ENCODE assay signal across 20 cellular contexts in genomic region chr3:175111036-175111435, GRCh38.
DNase-seq lines count a peak whose midpoint lies in the region; ATAC-seq and TF ChIP-seq lines count a peak whose summit lies in the region.
"Had no signal": no experiment of that assay in that cellular context is flagged by ENCODE, and none has a peak within 500 bp of the region (broad histone marks: within the 10 kb centered on the region; RNA-seq: fewer than 3 reads in every experiment).

No MANE protein-coding gene starts in this region.

- H3K27me3 Mint-ChIP-seq in activated CD4-positive, alpha-beta T cell treated with anti-CD3 and anti-CD28 coated beads for 36 hours, result no peaks in the 10 kb centered on the region
- H3K27me3 Mint-ChIP-seq in mesothelial cell of epicardium (ENCODE audit: low read depth), result no peaks in the 10 kb centered on the region
- no peaks in the 10 kb centered on the region for H3K27me3 Mint-ChIP-seq in activated CD4-positive, alpha-beta T cell treated with anti-CD3 and anti-CD28 coated beads, Interleukin-2, amount 10 ng/mL, durations not matched to agents 24 days and 14 days

- ATAC-seq in activated CD4-positive, alpha-beta T cell treated with anti-CD3 and anti-CD28 coated beads for 36 hours, result no peak
- ATAC-seq in HG03196 (IDR thresholded peaks at IDR 0.05; ENCODE audit: unreplicated experiment), result no peak
- ATAC-seq: right cardiac atrium had no signal

- no peaks in the 10 kb centered on the region for H3K9me3 Mint-ChIP-seq in activated CD4-positive, alpha-beta T cell treated with anti-CD3 and anti-CD28 coated beads for 36 hours (ENCODE audit: low read depth)
- no peaks in the 10 kb centered on the region for H3K9me3 Mint-ChIP-seq in mesothelial cell of epicardium
- H3K9me3 Mint-ChIP-seq in activated CD4-positive, alpha-beta T cell treated with anti-CD3 and anti-CD28 coated beads, Interleukin-2, amount 10 ng/mL, durations not matched to agents 24 days and 14 days, result no peaks in the 10 kb centered on the region

- H3K4me3 ChIP-seq in fibroblast of lung (replicated peaks in 1 of 4; ENCODE audit: control extremely low read depth in 1 of 4, insufficient read depth in 1 of 4, low read depth in 3 of 4, low read length in 4 of 4), result no peak overlapping the region
- H3K4me3 ChIP-seq: esophagus muscularis mucosa, Peyer's patch, SJSA1 had no signal

- H3K27ac Mint-ChIP-seq in activated CD4-positive, alpha-beta T cell treated with anti-CD3 and anti-CD28 coated beads for 36 hours, result no peak overlapping the region
- H3K27ac Mint-ChIP-seq in mesothelial cell of epicardium, result no peak overlapping the region
- H3K27ac Mint-ChIP-seq in activated CD4-positive, alpha-beta T cell treated with anti-CD3 and anti-CD28 coated beads, Interleukin-2, amount 10 ng/mL, durations not matched to agents 24 days and 14 days, result no peak overlapping the region
- H3K27ac Mint-ChIP-seq: T-helper 1 cell treated with Interleukin-12 subunit alpha and Interleukin-12 subunit beta and Interleukin-4 antibody, amounts not matched to agents 30 μg/mL and 1 μg/mL, for 36 hours had no signal

- no peak for TF ChIP-seq CTCF in fibroblast of lung (conservative IDR thresholded peaks at IDR 0.05 in 1 of 2, IDR thresholded peaks at IDR 0.05 in 1 of 2; ENCODE audit: low read depth in 1 of 2, low read length in 2 of 2)
- no peak for TF ChIP-seq CTCF in mesothelial cell of epicardium (IDR thresholded peaks at IDR 0.05; ENCODE audit: unreplicated experiment)

- H3K36me3 ChIP-seq in fibroblast of lung (ENCODE audit: control insufficient read depth, insufficient read depth, low read length), result no peaks in the 10 kb centered on the region
- H3K36me3 ChIP-seq: esophagus muscularis mucosa, Peyer's patch, SJSA1 had no signal

- no peaks in the 10 kb centered on the region for H3K36me3 Mint-ChIP-seq in activated CD4-positive, alpha-beta T cell treated with anti-CD3 and anti-CD28 coated beads for 36 hours (ENCODE audit: low read depth)
- H3K36me3 Mint-ChIP-seq in mesothelial cell of epicardium, result peaks cover under 1% of the 10 kb centered on the region
- H3K36me3 Mint-ChIP-seq in activated CD4-positive, alpha-beta T cell treated with anti-CD3 and anti-CD28 coated beads, Interleukin-2, amount 10 ng/mL, durations not matched to agents 24 days and 14 days (ENCODE audit: low read depth), result no peaks in the 10 kb centered on the region

- H3K9ac ChIP-seq in fibroblast of lung (ENCODE audit: insufficient read depth, low read length), result no peak overlapping the region

- intact Hi-C loops in activated CD4-positive, alpha-beta T cell treated with anti-CD3 and anti-CD28 coated beads for 36 hours (cut with DNase I, micrococcal nuclease), result no loop called here
- intact Hi-C loops in activated CD4-positive, alpha-beta T cell treated with anti-CD3 and anti-CD28 coated beads, Interleukin-2, amount 10 ng/mL, durations not matched to agents 24 days and 14 days (cut with micrococcal nuclease), result no loop called here

- H3K4me3 Mint-ChIP-seq in activated CD4-positive, alpha-beta T cell treated with anti-CD3 and anti-CD28 coated beads for 36 hours, result no peak overlapping the region
- H3K4me3 Mint-ChIP-seq in mesothelial cell of epicardium, result no peak overlapping the region
- H3K4me3 Mint-ChIP-seq in activated CD4-positive, alpha-beta T cell treated with anti-CD3 and anti-CD28 coated beads, Interleukin-2, amount 10 ng/mL, durations not matched to agents 24 days and 14 days, result no peak overlapping the region
- H3K4me3 Mint-ChIP-seq: T-helper 1 cell treated with Interleukin-12 subunit alpha and Interleukin-12 subunit beta and Interleukin-4 antibody, amounts not matched to agents 30 μg/mL and 1 μg/mL, for 36 hours had no signal

- CTCF ChIA-PET in activated CD4-positive, alpha-beta T cell treated with anti-CD3 and anti-CD28 coated beads for 36 hours (lab: Charles Lee), result interaction anchor here (0.9 kb wide), 1 partner anchor 20 kb away, joined by 3 read pairs; no protein-coding TSS in a partner anchor

- no peak overlapping the region for H2AFZ ChIP-seq in fibroblast of lung (ENCODE audit: low read length)

- H3K4me2 ChIP-seq in fibroblast of lung (ENCODE audit: extremely low read depth, insufficient read depth, low read length), result no peak overlapping the region

- peak; percentile 54 for DNase-seq in EH (ENCODE audit: low read depth)
- DNase-seq in NCI-H69 (lab: John Stamatoyannopoulos, UW), result peak; percentile 41
- DNase-seq in fibroblast of lung (ENCODE audit: low read depth in 2 of 2), result peak; percentile 38 to 76
- peak; percentile 45 for DNase-seq in myocyte (ENCODE audit: low read depth)
- DNase-seq in activated CD4-positive, alpha-beta T cell treated with anti-CD3 and anti-CD28 coated beads for 36 hours, result no peak
- DNase-seq in mesothelial cell of epicardium (ENCODE audit: low spot score in 2 of 2, unreplicated experiment in 2 of 2), result no peak
- DNase-seq in activated CD4-positive, alpha-beta T cell treated with anti-CD3 and anti-CD28 coated beads, Interleukin-2, amount 10 ng/mL, durations not matched to agents 24 days and 14 days, result no peak
- DNase-seq: activated CD8-positive, alpha-beta memory T cell treated with anti-CD3 and anti-CD28 coated beads, Interleukin-2, amount 50 U/mL, for 4 hours; activated effector memory CD4-positive, alpha-beta T cell treated with Interleukin-2 at 50 U/mL for 16 hours; effector memory CD4-positive, alpha-beta T cell; GF-D8; GOT3; NCI-H1048; NCI-H2029; Peyer's patch; right cardiac atrium had no signal

- H3K79me2 ChIP-seq in fibroblast of lung (ENCODE audit: control insufficient read depth, insufficient read depth, low read length), result no peaks in the 10 kb centered on the region

- H3K4me1 ChIP-seq in fibroblast of lung (ENCODE audit: control insufficient read depth, extremely low read depth, insufficient read depth, low read length), result no peaks in the 10 kb centered on the region
- H3K4me1 ChIP-seq: Peyer's patch had no signal

- no peaks in the 10 kb centered on the region for H3K9me3 ChIP-seq in fibroblast of lung (ENCODE audit: control insufficient read depth, insufficient read depth, low read depth, low read length)
- H3K9me3 ChIP-seq: esophagus muscularis mucosa, Peyer's patch, SJSA1 had no signal

- H3K27ac ChIP-seq in fibroblast of lung (ENCODE audit: insufficient read depth, low read length), result no peak overlapping the region
- H3K27ac ChIP-seq: esophagus muscularis mucosa, Peyer's patch, SJSA1 had no signal

- H3K27me3 ChIP-seq in fibroblast of lung (ENCODE audit: control insufficient read depth, insufficient read depth, low read length), result no peaks in the 10 kb centered on the region
- H3K27me3 ChIP-seq: esophagus muscularis mucosa, Peyer's patch, SJSA1 had no signal

- POLR2A ChIA-PET in activated CD4-positive, alpha-beta T cell treated with anti-CD3 and anti-CD28 coated beads for 36 hours (lab: Charles Lee), result no interaction called here

- H4K20me1 ChIP-seq in fibroblast of lung (ENCODE audit: control insufficient read depth, extremely low read depth, insufficient read depth, low read length), result no peaks in the 10 kb centered on the region

- no peaks in the 10 kb centered on the region for H3K4me1 Mint-ChIP-seq in activated CD4-positive, alpha-beta T cell treated with anti-CD3 and anti-CD28 coated beads for 36 hours
- no peaks in the 10 kb centered on the region for H3K4me1 Mint-ChIP-seq in mesothelial cell of epicardium
- no peaks in the 10 kb centered on the region for H3K4me1 Mint-ChIP-seq in activated CD4-positive, alpha-beta T cell treated with anti-CD3 and anti-CD28 coated beads, Interleukin-2, amount 10 ng/mL, durations not matched to agents 24 days and 14 days

Comparison
In these comparisons a context has a peak if more than half of its experiments do, and no peak if none do; other contexts are left out.
1. DNase-seq: peak in EH (single experiment), NCI-H69 (single experiment), fibroblast of lung (2 of 2) and myocyte (single experiment); none in activated CD4-positive, alpha-beta T cell treated with anti-CD3 and anti-CD28 coated beads for 36 hours (single experiment), mesothelial cell of epicardium (0 of 2) and activated CD4-positive, alpha-beta T cell treated with anti-CD3 and anti-CD28 coated beads, Interleukin-2, amount 10 ng/mL, durations not matched to agents 24 days and 14 days (single experiment).